In the genomic region with DNA sequence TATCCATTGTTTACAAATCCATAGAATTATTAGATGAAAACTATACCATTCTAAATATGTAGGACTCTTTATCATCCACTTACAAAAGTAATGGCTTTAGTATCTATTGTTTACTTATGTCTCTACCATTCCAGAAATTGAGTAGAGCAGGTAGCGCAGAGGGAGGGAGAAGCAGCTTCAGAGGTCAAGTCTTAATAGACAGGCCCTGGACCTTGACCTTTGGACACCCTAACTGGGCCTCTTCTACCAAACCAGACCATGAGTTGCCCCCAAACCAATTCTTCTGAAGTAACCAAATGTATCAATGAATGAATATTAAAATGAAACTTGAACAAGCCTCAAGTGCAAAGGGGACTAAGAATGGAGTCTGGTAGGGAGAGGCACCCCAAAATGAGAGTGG, we compare ENCODE assay signal across 27 cellular contexts.
"Had no signal": no experiment of that assay in that cellular context is flagged by ENCODE, and none has a peak within 500 bp of the region (broad histone marks: within the 10 kb centered on the region; RNA-seq: fewer than 3 reads in every experiment).

No MANE protein-coding gene starts in this region.

- ATAC-seq: activated CD8-positive, alpha-beta T cell treated with anti-CD3 and anti-CD28 coated beads for 36 hours; activated T-cell treated with anti-CD3 and anti-CD28 coated beads, Interleukin-2, amount 50 U/mL, for 4 hours; esophagus mucosa; T-helper 17 cell had no signal

- H3K27ac Mint-ChIP-seq: activated B cell treated with CpG ODN at 0.5 μM for 24 hours; activated CD8-positive, alpha-beta T cell treated with anti-CD3 and anti-CD28 coated beads for 36 hours; activated naive CD4-positive, alpha-beta T cell treated with anti-CD3 and anti-CD28 coated beads, Interleukin-2, amount 50 U/mL, for 24 hours; activated naive CD8-positive, alpha-beta T cell treated with anti-CD3 and anti-CD28 coated beads, Interleukin-2, amount 50 U/mL, for 24 hours; activated T-helper 2 cell treated with anti-CD3 and anti-CD28 coated beads, Interferon-gamma antibody, Interleukin-2, Interleukin-4, amounts not matched to agents 10 μg/mL and 5 μg/mL and 100 μg/mL, durations not matched to agents 14 hours and 24 hours and 36 hours; dendritic cell treated with granulocyte-macrophage colony-stimulating factor and Interleukin-4, amounts not matched to agents 40 ng/mL and 50 ng/mL, for 4 days; endodermal cell; T-helper 17 cell had no signal

- H3K4me1 Mint-ChIP-seq: central memory CD8-positive, alpha-beta T cell had no signal

- H3K27me3 Mint-ChIP-seq: activated B cell treated with CpG ODN at 0.5 μM for 24 hours; activated naive CD4-positive, alpha-beta T cell treated with anti-CD3 and anti-CD28 coated beads, Interleukin-2, amount 50 U/mL, for 24 hours; activated naive CD8-positive, alpha-beta T cell treated with anti-CD3 and anti-CD28 coated beads, Interleukin-2, amount 50 U/mL, for 24 hours; T-helper 17 cell had no signal

- H3K36me3 Mint-ChIP-seq: activated naive CD4-positive, alpha-beta T cell treated with anti-CD3 and anti-CD28 coated beads, Interleukin-2, amount 50 U/mL, for 24 hours had no signal

- H3K27ac ChIP-seq: neutrophil, psoas muscle, upper lobe of left lung had no signal

- H3K9me3 Mint-ChIP-seq: activated CD8-positive, alpha-beta T cell treated with anti-CD3 and anti-CD28 coated beads for 36 hours; activated naive CD4-positive, alpha-beta T cell treated with anti-CD3 and anti-CD28 coated beads, Interleukin-2, amount 50 U/mL, for 24 hours; activated T-helper 2 cell treated with anti-CD3 and anti-CD28 coated beads, Interferon-gamma antibody, Interleukin-2, Interleukin-4, amounts not matched to agents 10 μg/mL and 5 μg/mL and 100 μg/mL, durations not matched to agents 14 hours and 24 hours and 36 hours; central memory CD8-positive, alpha-beta T cell; dendritic cell treated with granulocyte-macrophage colony-stimulating factor and Interleukin-4, amounts not matched to agents 40 ng/mL and 50 ng/mL, for 4 days; endodermal cell had no signal

- H3K36me3 ChIP-seq: heart right ventricle, left ventricle myocardium inferior, neutrophil, ovary, upper lobe of left lung had no signal

- H3K4me1 ChIP-seq: psoas muscle had no signal

- DNase-seq: activated B cell treated with CpG ODN at 0.5 μM for 24 hours; activated CD4-positive, alpha-beta T cell treated with anti-CD3 and anti-CD28 coated beads, Interleukin-2, amount 50 U/mL, for 1 hour; activated CD8-positive, alpha-beta T cell treated with anti-CD3 and anti-CD28 coated beads for 36 hours; activated naive CD8-positive, alpha-beta T cell treated with anti-CD3 and anti-CD28 coated beads, Interleukin-2, amount 50 U/mL, for 24 hours; activated T-cell treated with anti-CD3 and anti-CD28 coated beads, Interleukin-2, amount 50 U/mL, for 4 hours; amygdala; endodermal cell; heart right ventricle; left ventricle myocardium inferior; nephron progenitor cell; psoas muscle; stimulated activated CD4-positive, alpha-beta T cell treated with anti-CD3 and anti-CD28 coated beads, Interleukin-15, amount 100 ng/mL, for 24 hours; stimulated activated CD4-positive, alpha-beta T cell treated with anti-CD3 and anti-CD28 coated beads, Interleukin-2, amount 100 ng/mL, for 24 hours; stimulated activated naive CD8-positive, alpha-beta T cell treated with anti-CD3 and anti-CD28 coated beads, Interleukin-15, Interleukin-2, amounts not matched to agents 100 U/mL and 50 U/mL, for 24 hours; T-helper 17 cell; T1000 had no signal

- H3K4me3 ChIP-seq: heart right ventricle, left ventricle myocardium inferior, lung, ovary, psoas muscle, smooth muscle cell, testis, upper lobe of left lung had no signal

- H3K9me3 ChIP-seq: heart right ventricle, left ventricle myocardium inferior, neutrophil, ovary, psoas muscle, testis, upper lobe of left lung had no signal

- H3K4me3 Mint-ChIP-seq: activated B cell treated with CpG ODN at 0.5 μM for 24 hours; activated CD8-positive, alpha-beta T cell treated with anti-CD3 and anti-CD28 coated beads for 36 hours; activated naive CD4-positive, alpha-beta T cell treated with anti-CD3 and anti-CD28 coated beads, Interleukin-2, amount 50 U/mL, for 24 hours; activated naive CD8-positive, alpha-beta T cell treated with anti-CD3 and anti-CD28 coated beads, Interleukin-2, amount 50 U/mL, for 24 hours; activated T-cell treated with anti-CD3 and anti-CD28 coated beads, Interleukin-2, amount 50 U/mL, for 4 hours; central memory CD8-positive, alpha-beta T cell; dendritic cell treated with granulocyte-macrophage colony-stimulating factor and Interleukin-4, amounts not matched to agents 40 ng/mL and 50 ng/mL, for 4 days; endodermal cell; T-helper 17 cell had no signal

- H3K27me3 ChIP-seq: heart right ventricle, ovary, testis, upper lobe of left lung had no signal
